In the genomic region with DNA sequence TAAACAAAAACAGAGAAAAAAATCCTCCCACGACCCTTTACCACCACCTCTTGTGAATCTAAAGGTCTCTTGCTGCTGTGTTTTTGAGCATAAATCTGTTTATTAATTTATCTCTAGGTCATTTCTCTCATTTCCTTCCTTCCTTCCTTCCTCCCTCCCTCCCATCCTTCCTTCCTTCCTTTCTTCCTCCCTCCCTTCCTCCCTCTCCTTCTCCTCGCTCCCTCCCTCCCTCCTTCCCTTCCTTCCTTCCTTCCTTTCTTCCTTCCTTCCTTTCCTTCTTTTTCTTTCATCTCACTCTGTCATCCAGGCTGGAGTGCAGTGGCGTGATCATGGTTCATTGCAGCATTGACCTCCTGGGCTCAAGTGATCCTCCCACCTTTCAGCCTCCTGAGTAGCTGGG, we compare ENCODE assay signal across 20 cellular contexts. TPM values are rescaled to one million over a fixed set of nuclear protein-coding genes. Genes with fewer than 3 reads are reported as not detected.
DNase-seq lines count a peak whose midpoint lies in the region; ATAC-seq, FAIRE-seq and TF ChIP-seq lines count a peak whose summit lies in the region.
"Had no signal": no experiment of that assay in that cellular context is flagged by ENCODE, and none has a peak within 500 bp of the region (broad histone marks: within the 10 kb centered on the region; RNA-seq: fewer than 3 reads in every experiment).

No MANE protein-coding gene starts in this region.

- no peaks in the 10 kb centered on the region for H3K36me3 ChIP-seq in kidney (ENCODE audit: control insufficient read depth in 1 of 2, insufficient read depth in 2 of 2, low read length in 2 of 2)

- peaks cover 34% of the 10 kb centered on the region for H3K27me3 Mint-ChIP-seq in activated CD8-positive, alpha-beta memory T cell treated with anti-CD3 and anti-CD28 coated beads, Interleukin-2, amount 10 ng/mL, durations not matched to agents 7 days and 5 days
- peaks cover 5 to 23% (median 12%) of the 10 kb centered on the region in 3 donors for H3K27me3 Mint-ChIP-seq in CD14-positive monocyte (ENCODE audit: low read depth in 3 of 3)
- H3K27me3 Mint-ChIP-seq in activated T-helper 2 cell treated with anti-CD3 and anti-CD28 coated beads, Interferon-gamma antibody, Interleukin-2, Interleukin-4, amounts not matched to agents 10 μg/mL and 5 μg/mL and 100 μg/mL, durations not matched to agents 14 hours and 24 hours and 36 hours (ENCODE audit: low read depth), result peaks cover 33% of the 10 kb centered on the region

- H3K9me3 ChIP-seq in kidney (ENCODE audit: control insufficient read depth in 1 of 2, low read length in 2 of 2), result no peaks in the 10 kb centered on the region
- H3K9me3 ChIP-seq: A549 had no signal

- ATAC-seq in activated CD8-positive, alpha-beta memory T cell treated with anti-CD3 and anti-CD28 coated beads, Interleukin-2, amount 10 ng/mL, durations not matched to agents 7 days and 5 days, result no peak
- no peak for ATAC-seq in Right ventricle myocardium superior (ENCODE audit: poor library complexity)
- ATAC-seq: A549, HepG2, Panc1 had no signal

- no peak overlapping the region for H3K9ac ChIP-seq in kidney (ENCODE audit: low read length in 2 of 2)

- DNase-seq in activated CD8-positive, alpha-beta memory T cell treated with anti-CD3 and anti-CD28 coated beads, Interleukin-2, amount 10 ng/mL, durations not matched to agents 7 days and 5 days, result no peak
- DNase-seq in activated CD8-positive, alpha-beta memory T cell treated with anti-CD3 and anti-CD28 coated beads for 24 hours, result no peak
- DNase-seq in CD14-positive monocyte (ENCODE audit: low spot score) (no peak), posterior vena cava (ENCODE audit: low spot score) (peak; percentile 19), kidney (no peak), Right ventricle myocardium superior (no peak)
- DNase-seq in activated T-helper 2 cell treated with anti-CD3 and anti-CD28 coated beads, Interferon-gamma antibody, Interleukin-2, Interleukin-4, amounts not matched to agents 10 μg/mL and 5 μg/mL and 100 μg/mL, durations not matched to agents 14 hours and 24 hours and 36 hours (ENCODE audit: low spot score), result no peak
- DNase-seq in activated T-cell treated with anti-CD3 and anti-CD28 coated beads, Interleukin-2, amount 50 U/mL, for 48 hours, result no peak
- DNase-seq: DMS79 treated with DMSO at 0.1 percent for 48 hours, KG1, NCI-H1105 treated with DMSO at 0.1 percent for 48 hours, NCI-H1694, NCI-H2081 treated with DMSO at 0.1 percent for 48 hours, NCI-H446 treated with DMSO at 0.1 percent for 48 hours, NCI-H69 had no signal

- no peak overlapping the region for H3K4me3 ChIP-seq in kidney (ENCODE audit: low read length in 2 of 2)
- H3K4me3 ChIP-seq: A549 had no signal

- no peak overlapping the region for H3K4me3 Mint-ChIP-seq in activated CD8-positive, alpha-beta memory T cell treated with anti-CD3 and anti-CD28 coated beads, Interleukin-2, amount 10 ng/mL, durations not matched to agents 7 days and 5 days
- H3K4me3 Mint-ChIP-seq in CD14-positive monocyte, result peak overlapping the region in 1 of 2 donors; percentile 70
- no peak overlapping the region for H3K4me3 Mint-ChIP-seq in activated T-helper 2 cell treated with anti-CD3 and anti-CD28 coated beads, Interferon-gamma antibody, Interleukin-2, Interleukin-4, amounts not matched to agents 10 μg/mL and 5 μg/mL and 100 μg/mL, durations not matched to agents 14 hours and 24 hours and 36 hours (ENCODE audit: low read depth)

- no peak overlapping the region for H3K27ac ChIP-seq in kidney (ENCODE audit: low read depth in 2 of 2, low read length in 2 of 2)
- H3K27ac ChIP-seq: A549, C4-2B had no signal

- H3K9me3 Mint-ChIP-seq in activated CD8-positive, alpha-beta memory T cell treated with anti-CD3 and anti-CD28 coated beads, Interleukin-2, amount 10 ng/mL, durations not matched to agents 7 days and 5 days (ENCODE audit: low read depth), result no peaks in the 10 kb centered on the region
- peaks cover 0 to 5% (median 4%) of the 10 kb centered on the region in 7 donors for H3K9me3 Mint-ChIP-seq in CD14-positive monocyte
- no peaks in the 10 kb centered on the region for H3K9me3 Mint-ChIP-seq in activated T-helper 2 cell treated with anti-CD3 and anti-CD28 coated beads, Interferon-gamma antibody, Interleukin-2, Interleukin-4, amounts not matched to agents 10 μg/mL and 5 μg/mL and 100 μg/mL, durations not matched to agents 14 hours and 24 hours and 36 hours

- CTCF ChIA-PET in activated CD8-positive, alpha-beta memory T cell treated with anti-CD3 and anti-CD28 coated beads, Interleukin-2, amount 10 ng/mL, durations not matched to agents 7 days and 5 days (lab: Charles Lee), result interaction anchor here (4.3 kb wide), 1 partner anchor 74 kb away, joined by 32 read pairs; no protein-coding TSS in a partner anchor

- TF ChIP-seq CTCF in CD14-positive monocyte (IDR thresholded peaks at IDR 0.05) (no peak), kidney (IDR thresholded peaks at IDR 0.05; ENCODE audit: borderline replicate concordance, extremely low read depth, insufficient read depth) (no peak)

- H3K4me1 ChIP-seq in kidney (ENCODE audit: control insufficient read depth in 1 of 2, insufficient read depth in 1 of 2, low read depth in 1 of 2, low read length in 2 of 2), result no peaks in the 10 kb centered on the region
- H3K4me1 ChIP-seq: A549 had no signal

- peak overlapping the region; percentile 22 for H3K27ac Mint-ChIP-seq in activated CD8-positive, alpha-beta memory T cell treated with anti-CD3 and anti-CD28 coated beads, Interleukin-2, amount 10 ng/mL, durations not matched to agents 7 days and 5 days
- peak overlapping the region; percentile 97 to 99 (median 99) for H3K27ac Mint-ChIP-seq in CD14-positive monocyte
- H3K27ac Mint-ChIP-seq in activated T-helper 2 cell treated with anti-CD3 and anti-CD28 coated beads, Interferon-gamma antibody, Interleukin-2, Interleukin-4, amounts not matched to agents 10 μg/mL and 5 μg/mL and 100 μg/mL, durations not matched to agents 14 hours and 24 hours and 36 hours, result peak overlapping the region; percentile 46

- intact Hi-C loops in CD14-positive monocyte (cut with micrococcal nuclease) (loop anchor here in 1 of 2 donors (5.0 to 10.0 kb wide), 2 partner anchors 189 to 333 kb away; partner anchors contain the start of gene SUN2), posterior vena cava (cut with DNase I) (loop anchor here in 1 of 2 donors (5.0 kb wide), 1 partner anchor 1238 kb away; no protein-coding TSS in a partner anchor), kidney (cut with DNase I) (no loop called here), Right ventricle myocardium superior (cut with DNase I) (no loop called here)
- intact Hi-C loops in activated T-helper 2 cell treated with anti-CD3 and anti-CD28 coated beads, Interferon-gamma antibody, Interleukin-2, Interleukin-4, amounts not matched to agents 10 μg/mL and 5 μg/mL and 100 μg/mL, durations not matched to agents 14 hours and 24 hours and 36 hours (cut with micrococcal nuclease), result loop anchor here (5.0 to 10.0 kb wide), 4 partner anchors 153 to 291 kb away; partner anchors contain the start of genes APOBEC3H and SUN2

- H3K4me1 Mint-ChIP-seq in activated CD8-positive, alpha-beta memory T cell treated with anti-CD3 and anti-CD28 coated beads, Interleukin-2, amount 10 ng/mL, durations not matched to agents 7 days and 5 days, result peaks cover 36% of the 10 kb centered on the region
- peaks cover 87% of the 10 kb centered on the region for H3K4me1 Mint-ChIP-seq in CD14-positive monocyte
- peaks cover 34% of the 10 kb centered on the region for H3K4me1 Mint-ChIP-seq in activated T-helper 2 cell treated with anti-CD3 and anti-CD28 coated beads, Interferon-gamma antibody, Interleukin-2, Interleukin-4, amounts not matched to agents 10 μg/mL and 5 μg/mL and 100 μg/mL, durations not matched to agents 14 hours and 24 hours and 36 hours (ENCODE audit: low read depth)

- no peaks in the 10 kb centered on the region for H3K36me3 Mint-ChIP-seq in activated CD8-positive, alpha-beta memory T cell treated with anti-CD3 and anti-CD28 coated beads, Interleukin-2, amount 10 ng/mL, durations not matched to agents 7 days and 5 days
- H3K36me3 Mint-ChIP-seq in CD14-positive monocyte, result peaks cover 9 to 10% of the 10 kb centered on the region in 2 donors
- H3K36me3 Mint-ChIP-seq in activated T-helper 2 cell treated with anti-CD3 and anti-CD28 coated beads, Interferon-gamma antibody, Interleukin-2, Interleukin-4, amounts not matched to agents 10 μg/mL and 5 μg/mL and 100 μg/mL, durations not matched to agents 14 hours and 24 hours and 36 hours (ENCODE audit: low read depth), result peaks cover 3% of the 10 kb centered on the region

- FAIRE-seq in kidney (lab: Jason Lieb, UNC), result no peak
- FAIRE-seq: A549, HepG2 had no signal

RNA-seq across cellular contexts. Expression of gene APOBEC3A, which starts 13.5 kb away (rescaled TPM):
- not detected for total RNA-seq in activated CD8-positive, alpha-beta memory T cell treated with anti-CD3 and anti-CD28 coated beads, Interleukin-2, amount 10 ng/mL, durations not matched to agents 7 days and 5 days
- polyA plus RNA-seq in CD14-positive monocyte (100 to 1,000 TPM; 233 to 247 TPM), kidney (ENCODE audit: insufficient read depth, low read depth, low replicate concordance) (not detected)
- not detected in 2 replicates for total RNA-seq in activated T-helper 2 cell treated with anti-CD3 and anti-CD28 coated beads, Interferon-gamma antibody, Interleukin-2, Interleukin-4, amounts not matched to agents 10 μg/mL and 5 μg/mL and 100 μg/mL, durations not matched to agents 14 hours and 24 hours and 36 hours
- total RNA-seq in posterior vena cava (1 to 10 TPM; 2.5 to 5.6 TPM), kidney (1.2 TPM), Right ventricle myocardium superior (0.35 TPM)
- total RNA-seq: H4, HepG2 had no signal
- polyA plus RNA-seq: A549, HepG2 had no signal

RNA-seq across cellular contexts. Expression of gene APOBEC3B, which starts 38.3 kb away (rescaled TPM):
- total RNA-seq in activated CD8-positive, alpha-beta memory T cell treated with anti-CD3 and anti-CD28 coated beads, Interleukin-2, amount 10 ng/mL, durations not matched to agents 7 days and 5 days, result 10 to 100 TPM; 32.8 to 82.6 TPM
- polyA plus RNA-seq in CD14-positive monocyte (10 to 100 TPM in 1 of 2 donors, under 1 TPM in 1; 0.40 to 12.6 TPM), kidney (ENCODE audit: insufficient read depth, low read depth, low replicate concordance) (1.0 TPM)
- total RNA-seq in activated T-helper 2 cell treated with anti-CD3 and anti-CD28 coated beads, Interferon-gamma antibody, Interleukin-2, Interleukin-4, amounts not matched to agents 10 μg/mL and 5 μg/mL and 100 μg/mL, durations not matched to agents 14 hours and 24 hours and 36 hours, result 17.0 and 17.2 TPM in 2 replicates
- total RNA-seq in posterior vena cava (under 1 TPM; 0.14 to 0.56 TPM), kidney (2.7 TPM), Right ventricle myocardium superior (0.75 TPM)

Comparison
In these comparisons a context has a peak if more than half of its experiments do, and no peak if none do; other contexts are left out.
1. H3K27ac Mint-ChIP-seq: peak in every context shown above with its lines; median percentile 99 in CD14-positive monocyte; 46 in activated T-helper 2 cell treated with anti-CD3 and anti-CD28 coated beads, Interferon-gamma antibody, Interleukin-2, Interleukin-4, amounts not matched to agents 10 μg/mL and 5 μg/mL and 100 μg/mL, durations not matched to agents 14 hours and 24 hours and 36 hours; 22 in activated CD8-positive, alpha-beta memory T cell treated with anti-CD3 and anti-CD28 coated beads, Interleukin-2, amount 10 ng/mL, durations not matched to agents 7 days and 5 days.